Comparison of ENCODE assay signal across 9 cellular contexts in the genomic region with DNA sequence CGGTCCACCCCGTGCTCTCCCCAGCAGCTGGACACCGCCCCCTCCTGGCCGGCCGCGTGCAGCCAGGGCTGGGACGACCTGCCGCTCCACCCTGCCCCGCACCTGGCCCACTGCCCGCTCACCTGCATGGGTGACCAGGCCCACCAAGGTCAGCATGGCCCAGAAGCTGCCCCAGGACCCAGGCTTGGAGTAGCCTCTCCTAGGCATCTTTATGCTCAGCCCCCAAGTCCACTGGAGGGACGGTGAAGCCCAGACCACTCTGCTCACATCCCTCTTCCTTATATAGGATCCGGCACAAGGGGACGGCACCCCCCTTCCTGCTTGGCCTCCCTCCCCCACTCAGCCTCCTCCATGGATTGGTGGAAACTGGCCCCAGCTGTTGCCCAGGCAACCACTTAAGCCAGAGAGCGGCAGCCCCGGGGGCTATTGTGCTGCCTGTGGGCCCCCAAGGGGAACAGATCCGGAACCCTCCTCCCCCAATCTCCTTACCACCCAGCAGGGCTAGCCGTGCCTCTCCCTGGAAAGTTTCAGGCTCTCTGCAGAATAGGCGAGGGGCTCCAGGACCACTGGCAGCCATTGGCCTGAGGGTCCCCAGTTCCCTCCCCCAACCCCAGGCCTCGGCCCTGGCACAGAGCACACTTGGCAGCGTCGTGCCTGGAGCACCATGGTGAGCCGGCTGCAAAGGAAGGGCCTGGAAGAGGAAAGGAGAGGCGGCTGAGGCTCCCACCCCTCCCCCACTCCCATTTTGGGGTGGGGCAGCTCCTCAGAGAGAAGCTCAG. TPM values are rescaled to one million over a fixed set of nuclear protein-coding genes. Genes with fewer than 3 reads are reported as not detected.
DNase-seq lines count a peak whose midpoint lies in the region; ATAC-seq and TF ChIP-seq lines count a peak whose summit lies in the region.
"Had no signal": no experiment of that assay in that cellular context is flagged by ENCODE, and none has a peak within 500 bp of the region (broad histone marks: within the 10 kb centered on the region; RNA-seq: fewer than 3 reads in every experiment).

A gene with protein sequence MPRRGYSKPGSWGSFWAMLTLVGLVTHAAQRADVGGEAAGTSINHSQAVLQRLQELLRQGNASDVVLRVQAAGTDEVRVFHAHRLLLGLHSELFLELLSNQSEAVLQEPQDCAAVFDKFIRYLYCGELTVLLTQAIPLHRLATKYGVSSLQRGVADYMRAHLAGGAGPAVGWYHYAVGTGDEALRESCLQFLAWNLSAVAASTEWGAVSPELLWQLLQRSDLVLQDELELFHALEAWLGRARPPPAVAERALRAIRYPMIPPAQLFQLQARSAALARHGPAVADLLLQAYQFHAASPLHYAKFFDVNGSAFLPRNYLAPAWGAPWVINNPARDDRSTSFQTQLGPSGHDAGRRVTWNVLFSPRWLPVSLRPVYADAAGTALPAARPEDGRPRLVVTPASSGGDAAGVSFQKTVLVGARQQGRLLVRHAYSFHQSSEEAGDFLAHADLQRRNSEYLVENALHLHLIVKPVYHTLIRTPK (minus strand): TSS at position 256 of the 779 bp plus-strand sequence. CDS start 49 bp downstream, at position 207.

- H3K79me2 ChIP-seq in neural progenitor cell (ENCODE audit: low read depth), result peaks cover 11% of the 10 kb centered on the region

- H3K9ac ChIP-seq in neural progenitor cell, result no peak within 1 kb of the TSS

- ATAC-seq in activated CD8-positive, alpha-beta T cell treated with anti-CD3 and anti-CD28 coated beads, Interleukin-2, amount 10 ng/mL, durations not matched to agents 7 days and 5 days, result peak; percentile 69
- no peak for ATAC-seq in HG03439 (IDR thresholded peaks at IDR 0.05; ENCODE audit: unreplicated experiment)
- no peak for ATAC-seq in HG03520 (IDR thresholded peaks at IDR 0.05; ENCODE audit: unreplicated experiment)

- peaks cover 7% of the 10 kb centered on the region for H3K27me3 ChIP-seq in neural progenitor cell

- no peak within 1 kb of the TSS for H3K4me3 ChIP-seq in fibroblast of the aortic adventitia (ENCODE audit: low read depth, low read length)
- peak within 1 kb of the TSS; percentile 49 for H3K4me3 ChIP-seq in neural progenitor cell

- peak within 1 kb of the TSS; percentile 68 for H3K27ac ChIP-seq in neural progenitor cell

- CTCF ChIA-PET in activated CD8-positive, alpha-beta T cell treated with anti-CD3 and anti-CD28 coated beads, Interleukin-2, amount 10 ng/mL, durations not matched to agents 7 days and 5 days (lab: Charles Lee), result interaction anchor here (1.0 to 2.4 kb wide), 5 partner anchors 9 to 132 kb away, joined by 3 to 6 read pairs (median 3); no protein-coding TSS in a partner anchor

- no peak within 1 kb of the TSS for H3K4me3 Mint-ChIP-seq in activated CD8-positive, alpha-beta T cell treated with anti-CD3 and anti-CD28 coated beads, Interleukin-2, amount 10 ng/mL, durations not matched to agents 7 days and 5 days
- H3K4me3 Mint-ChIP-seq in neural progenitor cell, result peak within 1 kb of the TSS; percentile 86

- no peak within 1 kb of the TSS for H3K27ac Mint-ChIP-seq in activated CD8-positive, alpha-beta T cell treated with anti-CD3 and anti-CD28 coated beads, Interleukin-2, amount 10 ng/mL, durations not matched to agents 7 days and 5 days
- peak within 1 kb of the TSS; percentile 94 for H3K27ac Mint-ChIP-seq in neural progenitor cell

- H3K9me3 ChIP-seq in neural progenitor cell (ENCODE audit: low read depth), result no peaks in the 10 kb centered on the region

- TF ChIP-seq CTCF in fibroblast of the aortic adventitia (IDR thresholded peaks at IDR 0.05; ENCODE audit: insufficient read depth, low read length) (peak; percentile 49), neural progenitor cell (IDR thresholded peaks at IDR 0.05) (peak; percentile 96)

- DNase-seq in DMS79 (lab: John Stamatoyannopoulos, UW), result peak; percentile 72
- peak; percentile 76 for DNase-seq in NCI-H1105 treated with DMSO at 0.1 percent for 48 hours (lab: John Stamatoyannopoulos, UW)
- DNase-seq in activated CD8-positive, alpha-beta T cell treated with anti-CD3 and anti-CD28 coated beads, Interleukin-2, amount 10 ng/mL, durations not matched to agents 7 days and 5 days, result peak; percentile 51
- DNase-seq in fibroblast of the aortic adventitia (ENCODE audit: low read depth), result peak; percentile 13
- peak; percentile 97 for DNase-seq in neural progenitor cell (ENCODE audit: low spot score)
- no peak for DNase-seq in amniotic stem cell (lab: John Stamatoyannopoulos, UW)

- no peaks in the 10 kb centered on the region for H3K9me3 Mint-ChIP-seq in activated CD8-positive, alpha-beta T cell treated with anti-CD3 and anti-CD28 coated beads, Interleukin-2, amount 10 ng/mL, durations not matched to agents 7 days and 5 days (ENCODE audit: insufficient read depth)
- no peaks in the 10 kb centered on the region for H3K9me3 Mint-ChIP-seq in neural progenitor cell

- peaks cover 2% of the 10 kb centered on the region for H3K4me1 Mint-ChIP-seq in activated CD8-positive, alpha-beta T cell treated with anti-CD3 and anti-CD28 coated beads, Interleukin-2, amount 10 ng/mL, durations not matched to agents 7 days and 5 days (ENCODE audit: low read depth)
- H3K4me1 Mint-ChIP-seq in neural progenitor cell, result peaks cover 55% of the 10 kb centered on the region

- H4K20me1 ChIP-seq in neural progenitor cell (ENCODE audit: low read depth), result no peaks in the 10 kb centered on the region

- H3K36me3 ChIP-seq in neural progenitor cell, result no peaks in the 10 kb centered on the region

- peak within 1 kb of the TSS; percentile 74 for H2AFZ ChIP-seq in neural progenitor cell (replicated peaks)

- H3K27me3 Mint-ChIP-seq in activated CD8-positive, alpha-beta T cell treated with anti-CD3 and anti-CD28 coated beads, Interleukin-2, amount 10 ng/mL, durations not matched to agents 7 days and 5 days (ENCODE audit: low read depth), result peaks cover 16% of the 10 kb centered on the region
- peaks cover 2% of the 10 kb centered on the region for H3K27me3 Mint-ChIP-seq in neural progenitor cell (ENCODE audit: insufficient read depth, low read depth)

- H3K4me2 ChIP-seq in neural progenitor cell, result peak within 1 kb of the TSS; percentile 81

- H3K36me3 Mint-ChIP-seq in activated CD8-positive, alpha-beta T cell treated with anti-CD3 and anti-CD28 coated beads, Interleukin-2, amount 10 ng/mL, durations not matched to agents 7 days and 5 days (ENCODE audit: low read depth), result no peaks in the 10 kb centered on the region
- H3K36me3 Mint-ChIP-seq in neural progenitor cell, result peaks cover 6% of the 10 kb centered on the region

- peaks cover 20% of the 10 kb centered on the region for H3F3A ChIP-seq in neural progenitor cell (ENCODE audit: low read depth)

- peaks cover 29% of the 10 kb centered on the region for H3K4me1 ChIP-seq in neural progenitor cell

- POLR2A ChIA-PET in activated CD8-positive, alpha-beta T cell treated with anti-CD3 and anti-CD28 coated beads, Interleukin-2, amount 10 ng/mL, durations not matched to agents 7 days and 5 days (lab: Charles Lee), result interaction anchor here (0.7 kb wide), 1 partner anchor 133 kb away, joined by 3 read pairs; no protein-coding TSS in a partner anchor

RNA-seq across cellular contexts. Expression of the gene that starts here (rescaled TPM):
- total RNA-seq in activated CD8-positive, alpha-beta T cell treated with anti-CD3 and anti-CD28 coated beads, Interleukin-2, amount 10 ng/mL, durations not matched to agents 7 days and 5 days, result not detected
- total RNA-seq in fibroblast of the aortic adventitia (ENCODE audit: low replicate concordance) (not detected in 2 replicates), neural progenitor cell (ENCODE audit: low replicate concordance) (10.8 and 36.8 TPM in 2 replicates)
- total RNA-seq: renal cortical epithelial cell had no signal

Comparison
In these comparisons a context has a peak if more than half of its experiments do, and no peak if none do; other contexts are left out.
1. RNA of the gene that starts here (total RNA-seq): 10.8 to 36.8 TPM in neural progenitor cell; not detected in activated CD8-positive, alpha-beta T cell treated with anti-CD3 and anti-CD28 coated beads, Interleukin-2, amount 10 ng/mL, durations not matched to agents 7 days and 5 days and not detected in fibroblast of the aortic adventitia; every median in the first group is over 10 times any median in the second.
2. Peak in DNase-seq and ATAC-seq in activated CD8-positive, alpha-beta T cell treated with anti-CD3 and anti-CD28 coated beads, Interleukin-2, amount 10 ng/mL, durations not matched to agents 7 days and 5 days; RNA of the gene not detected or under 1 TPM.
3. Peak in DNase-seq in fibroblast of the aortic adventitia; RNA of the gene not detected or under 1 TPM.